In the genomic region with DNA sequence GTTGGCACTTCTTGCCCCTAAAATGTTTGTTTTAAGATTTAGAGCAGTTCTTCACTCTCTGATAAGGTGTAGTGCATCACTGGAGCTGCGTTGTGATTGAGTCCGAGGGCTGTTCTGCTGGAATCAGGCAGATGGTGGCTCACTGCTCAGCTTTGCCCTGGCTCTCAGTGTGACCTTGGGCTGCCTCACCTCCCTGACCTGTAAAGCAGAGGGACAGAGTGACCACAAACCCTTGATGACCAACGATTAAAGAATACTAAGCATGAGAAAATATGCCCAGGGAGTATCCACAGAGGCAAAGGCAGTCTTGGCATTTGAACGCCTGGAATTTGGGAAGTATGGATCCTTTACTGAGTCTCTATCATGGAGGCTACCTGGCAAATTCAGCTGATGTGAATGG, we compare ENCODE assay signal across 22 cellular contexts. TPM values are rescaled to one million over a fixed set of nuclear protein-coding genes. Genes with fewer than 3 reads are reported as not detected.
DNase-seq lines count a peak whose midpoint lies in the region; ATAC-seq, FAIRE-seq and TF ChIP-seq lines count a peak whose summit lies in the region.
"Had no signal": no experiment of that assay in that cellular context is flagged by ENCODE, and none has a peak within 500 bp of the region (broad histone marks: within the 10 kb centered on the region; RNA-seq: fewer than 3 reads in every experiment).

No MANE protein-coding gene starts in this region.

- TF ChIP-seq CTCF in DND-41 (IDR thresholded peaks at IDR 0.05; ENCODE audit: borderline replicate concordance, extremely low read depth, low read length, poor library complexity, severe bottlenecking) (no peak), kidney (IDR thresholded peaks at IDR 0.05; ENCODE audit: borderline replicate concordance, extremely low read depth, insufficient read depth) (no peak), spleen (IDR thresholded peaks at IDR 0.05 in 8 of 11, conservative IDR thresholded peaks at IDR 0.05 in 3 of 11) (no peak), ovary (IDR thresholded peaks at IDR 0.05) (no peak), GM20000 (IDR thresholded peaks at IDR 0.05; ENCODE audit: extremely low read depth, missing control alignments) (no peak)

- TF ChIP-seq POLR2A in spleen (IDR thresholded peaks at IDR 0.05) (no peak), ovary (IDR thresholded peaks at IDR 0.05) (no peak)

- H3K4me3 Mint-ChIP-seq in T-helper 17 cell: no peak overlapping the region
- H3K4me3 Mint-ChIP-seq: activated T-helper 1 cell treated with anti-CD3 and anti-CD28 coated beads, Interleukin-12 subunit alpha, Interleukin-12 subunit beta, Interleukin-2, Interleukin-4 antibody, amounts not matched to agents 30 ng/mL and 10 ng/mL and 1 ng/mL, durations not matched to agents 14 hours and 24 hours and 36 hours; brain had no signal

- FAIRE-seq in kidney (lab: Jason Lieb, UNC): no peak

- H3K27ac ChIP-seq in DND-41 (ENCODE audit: low read length) (0 out of 2 replicates have a peak overlapping the region, but pooled peaks have one; percentile 15), kidney (ENCODE audit: low read depth in 2 of 2, low read length in 2 of 2) (no peak overlapping the region), spleen (peak overlapping the region in 6 of 8 donors; percentile 15 to 71 (median 42)), ovary (no peak overlapping the region)
- H3K27ac ChIP-seq: sigmoid colon, thyroid gland had no signal

- no peaks in the 10 kb centered on the region for H3K9me3 ChIP-seq in DND-41 (ENCODE audit: insufficient read depth, low read length, severe bottlenecking)
- no peaks in the 10 kb centered on the region for H3K9me3 ChIP-seq in T-helper 17 cell (ENCODE audit: control insufficient read depth, low read length, poor library complexity, severe bottlenecking)
- no peaks in the 10 kb centered on the region for H3K9me3 ChIP-seq in kidney (ENCODE audit: control insufficient read depth in 1 of 2, low read length in 2 of 2)
- no peaks in the 10 kb centered on the region for H3K9me3 ChIP-seq in spleen
- H3K9me3 ChIP-seq in ovary: no peaks in the 10 kb centered on the region
- H3K9me3 ChIP-seq: sigmoid colon, thyroid gland had no signal

- H3K36me3 ChIP-seq in DND-41 (ENCODE audit: insufficient read depth, low read length) (peaks cover 55% of the 10 kb centered on the region), kidney (ENCODE audit: control insufficient read depth in 1 of 2, insufficient read depth in 2 of 2, low read length in 2 of 2) (peaks cover 0 to 4% of the 10 kb centered on the region in 2 donors), spleen (peaks cover 0 to 31% (median 0%) of the 10 kb centered on the region in 6 donors), ovary (no peaks in the 10 kb centered on the region)
- H3K36me3 ChIP-seq: sigmoid colon, thyroid gland had no signal

- H3K27ac Mint-ChIP-seq in T-helper 17 cell: peak overlapping the region; percentile 39
- H3K27ac Mint-ChIP-seq: activated T-helper 1 cell treated with anti-CD3 and anti-CD28 coated beads, Interleukin-12 subunit alpha, Interleukin-12 subunit beta, Interleukin-2, Interleukin-4 antibody, amounts not matched to agents 30 ng/mL and 10 ng/mL and 1 ng/mL, durations not matched to agents 14 hours and 24 hours and 36 hours had no signal

- H3K4me1 ChIP-seq in DND-41 (ENCODE audit: insufficient read depth, low read length) (peaks cover 14% of the 10 kb centered on the region), kidney (ENCODE audit: control insufficient read depth in 1 of 2, insufficient read depth in 1 of 2, low read depth in 1 of 2, low read length in 2 of 2) (peaks cover 40 to 52% of the 10 kb centered on the region in 2 donors), spleen (peaks cover 5 to 100% (median 77%) of the 10 kb centered on the region in 6 donors), ovary (ENCODE audit: insufficient read depth) (peaks cover 10% of the 10 kb centered on the region)

- 74 to 87% (median 83%) methylated on average over 4 of the region's 4 CpGs for WGBS in spleen, 5 donors
- WGBS in ovary, 3 donors: 29 to 41% (median 30%) methylated on average over 4 of the region's 4 CpGs

- H3K4me1 Mint-ChIP-seq in T-helper 17 cell: peaks cover 43% of the 10 kb centered on the region

- peaks cover 4% of the 10 kb centered on the region for H3K36me3 Mint-ChIP-seq in T-helper 17 cell (ENCODE audit: low read depth)

- no peak overlapping the region for H3K4me2 ChIP-seq in DND-41 (ENCODE audit: insufficient read depth, low read length)

- H3K79me2 ChIP-seq in DND-41 (ENCODE audit: insufficient read depth, low read length): peaks cover 100% of the 10 kb centered on the region

- DNase-seq in DND-41 (no peak), T-helper 17 cell (no peak), kidney (peak; percentile 24), spleen (no peak), sciatic nerve (ENCODE audit: low spot score) (no peak), ovary (no peak), GM20000 (ENCODE audit: low spot score) (no peak)
- DNase-seq: activated CD4-positive, CD25-positive, alpha-beta regulatory T cell treated with anti-CD3 and anti-CD28 coated beads, Interleukin-2, amount 50 U/mL, for 72 hours; foreskin fibroblast; hippocampal formation; islet precursor cell; naive thymus-derived CD8-positive, alpha-beta T cell; NCI-H1417; NCI-H2107; NCI-H510A; sigmoid colon; stimulated activated naive CD4-positive, alpha-beta T cell treated with Interleukin-2 at 50 U/mL for 16 hours; T1000; thyroid gland had no signal

- ATAC-seq in DND-41 (ENCODE audit: insufficient read depth, low read depth) (no peak), T-helper 17 cell (no peak), sciatic nerve (no peak)
- ATAC-seq: naive thymus-derived CD8-positive, alpha-beta T cell; SK-N-SH treated with all-trans-retinoic acid at 6 μM for 48 hours had no signal

- intact Hi-C loops in kidney (cut with DNase I) (no loop called here), spleen (cut with DNase I; ENCODE audit: low total_unique reads) (loop anchor here (10.0 kb wide), 1 partner anchor 52 kb away; no protein-coding TSS in a partner anchor), sciatic nerve (cut with DNase I) (no loop called here), ovary (cut with DNase I) (loop anchor here in 1 of 4 donors (5.0 kb wide), 1 partner anchor 190 kb away; no protein-coding TSS in a partner anchor)

- H3K27me3 Mint-ChIP-seq in T-helper 17 cell: no peaks in the 10 kb centered on the region
- H3K27me3 Mint-ChIP-seq: naive thymus-derived CD8-positive, alpha-beta T cell had no signal

- H3K27me3 ChIP-seq in DND-41 (ENCODE audit: insufficient read depth, low read length, poor library complexity) (no peaks in the 10 kb centered on the region), spleen (replicated peaks in 1 of 7) (no peaks in the 10 kb centered on the region), ovary (no peaks in the 10 kb centered on the region)
- H3K27me3 ChIP-seq: sigmoid colon, thyroid gland had no signal

- no peak overlapping the region for H2AFZ ChIP-seq in DND-41 (ENCODE audit: low read depth, low read length)

- H4K20me1 ChIP-seq in DND-41 (ENCODE audit: insufficient read depth, low read length): peaks cover 82% of the 10 kb centered on the region

- TF ChIP-seq EP300 in ovary (IDR thresholded peaks at IDR 0.05): no peak

- no peak overlapping the region for H3K4me3 ChIP-seq in DND-41 (ENCODE audit: low read depth in 1 of 2, low read length in 2 of 2)
- H3K4me3 ChIP-seq in kidney (ENCODE audit: low read length in 2 of 2): no peak overlapping the region
- H3K4me3 ChIP-seq in spleen: no peak overlapping the region
- H3K4me3 ChIP-seq in ovary: no peak overlapping the region
- H3K4me3 ChIP-seq: sigmoid colon, thyroid gland had no signal

- H3K9ac ChIP-seq in DND-41 (ENCODE audit: low read depth, low read length) (no peak overlapping the region), kidney (ENCODE audit: low read length in 2 of 2) (no peak overlapping the region)

RNA-seq across cellular contexts. Expression of gene CMIP, which starts 18.1 kb away (rescaled TPM):
- total RNA-seq in T-helper 17 cell (10 to 100 TPM; 42.7 to 94.5 TPM), kidney (65.7 TPM), spleen (100 to 1,000 TPM in 1 of 7 donors, 10 to 100 TPM in 6; 49.9 to 107 (median 67.1) TPM), sciatic nerve (72.7 TPM), ovary (10 to 100 TPM; 19.4 to 68.2 (median 38.7) TPM)
- polyA plus RNA-seq in kidney (ENCODE audit: insufficient read depth, low read depth, low replicate concordance) (16.6 TPM), spleen (10 to 100 TPM in 1 of 3 donors, 1 to 10 TPM in 2; 6.0 to 11.8 (median 6.2) TPM), ovary (10 to 100 TPM; 28.6 to 37.8 TPM)

Comparison
In these comparisons a context has a peak if more than half of its experiments do, and no peak if none do; other contexts are left out.
1. H3K27ac ChIP-seq: peak in DND-41 (single experiment) and spleen (6 of 8); none in kidney (0 of 2) and ovary (0 of 2).